8 cellular contexts compared by ENCODE assay signal in the genomic region with DNA sequence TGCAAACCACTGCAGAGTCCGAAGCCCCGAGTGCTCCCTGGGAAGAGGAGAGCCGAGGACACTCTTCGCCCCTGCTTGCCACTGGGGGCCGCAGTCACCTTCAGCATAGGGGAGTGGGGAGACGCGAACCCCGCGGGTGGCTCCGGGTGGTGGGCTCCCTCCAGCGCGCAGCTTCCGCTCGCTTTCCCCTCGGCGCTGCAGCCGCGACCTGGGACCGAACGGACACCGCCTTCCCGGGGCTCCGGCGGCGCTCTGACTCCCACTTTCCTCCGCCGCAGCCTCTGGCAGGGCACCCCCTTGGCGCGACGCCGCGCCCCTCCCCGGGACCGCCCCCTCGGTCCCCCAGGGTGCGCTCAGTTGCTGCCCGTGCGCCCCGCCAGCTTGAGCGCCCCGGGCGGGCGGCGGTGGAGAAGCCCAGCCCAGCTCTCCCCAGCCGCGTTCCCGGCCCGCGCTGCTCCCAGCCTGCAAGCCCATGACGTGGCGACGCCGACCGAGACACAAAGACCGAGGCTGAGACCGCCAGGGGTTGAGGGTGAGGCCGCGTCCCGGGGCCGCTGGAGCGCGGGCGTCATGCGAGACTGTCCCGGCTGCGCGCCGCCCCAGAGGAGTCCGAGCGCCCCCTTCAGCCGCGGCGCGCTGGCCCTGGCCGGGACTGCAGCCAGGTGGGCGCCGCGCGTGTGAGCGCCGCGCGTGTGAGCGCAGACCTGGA. TPM values are rescaled to one million over a fixed set of nuclear protein-coding genes. Genes with fewer than 3 reads are reported as not detected.
A peak's percentile ranks its signal among the peaks of the same experiment; 100 is the strongest.
DNase-seq lines count a peak whose midpoint lies in the region; ATAC-seq and TF ChIP-seq lines count a peak whose summit lies in the region.

A gene with protein sequence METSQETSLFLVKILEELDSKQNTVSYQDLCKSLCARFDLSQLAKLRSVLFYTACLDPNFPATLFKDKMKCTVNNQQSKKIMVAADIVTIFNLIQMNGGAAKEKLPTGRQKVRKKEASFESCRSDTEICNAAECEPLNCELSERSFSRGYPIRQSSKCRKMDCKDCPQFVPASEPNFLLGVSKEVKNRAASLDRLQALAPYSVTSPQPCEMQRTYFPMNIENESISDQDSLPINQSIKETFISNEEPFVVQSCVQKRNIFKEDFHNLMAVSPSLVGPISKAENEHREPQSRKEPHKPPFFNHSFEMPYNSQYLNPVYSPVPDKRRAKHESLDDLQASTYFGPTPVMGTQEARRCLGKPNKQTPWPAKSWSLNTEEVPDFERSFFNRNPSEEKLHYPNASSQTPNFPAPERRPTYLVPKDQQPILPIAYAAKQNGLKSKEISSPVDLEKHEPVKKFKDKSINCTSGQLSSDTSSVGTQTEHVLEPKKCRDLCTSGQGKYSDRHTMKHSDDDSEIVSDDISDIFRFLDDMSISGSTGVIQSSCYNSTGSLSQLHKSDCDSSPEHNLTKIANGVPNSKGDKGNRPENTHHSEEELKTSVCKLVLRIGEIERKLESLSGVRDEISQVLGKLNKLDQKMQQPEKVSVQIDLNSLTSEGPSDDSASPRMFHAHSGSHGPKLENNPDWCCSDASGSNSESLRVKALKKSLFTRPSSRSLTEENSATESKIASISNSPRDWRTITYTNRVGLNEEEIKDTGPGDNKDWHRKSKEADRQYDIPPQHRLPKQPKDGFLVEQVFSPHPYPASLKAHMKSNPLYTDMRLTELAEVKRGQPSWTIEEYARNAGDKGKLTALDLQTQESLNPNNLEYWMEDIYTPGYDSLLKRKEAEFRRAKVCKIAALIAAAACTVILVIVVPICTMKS (plus strand): TSS at position 701 of the 709 bp plus-strand sequence. CDS start 23,812 bp downstream, outside the sequence.

- peaks cover 14% of the 10 kb centered on the region for H3K4me1 ChIP-seq in mucosa of descending colon (ENCODE audit: low read depth)

- intact Hi-C loops in mucosa of descending colon (cut with DNase I, micrococcal nuclease): no loop called here

- H3K27me3 Mint-ChIP-seq in endothelial cell (ENCODE audit: unreplicated experiment): peaks cover 11% of the 10 kb centered on the region

- H3K9me3 Mint-ChIP-seq in endothelial cell (ENCODE audit: unreplicated experiment): no peaks in the 10 kb centered on the region

- no peaks in the 10 kb centered on the region for H3K36me3 ChIP-seq in mucosa of descending colon (ENCODE audit: low read depth)

- DNase-seq in NCI-H1105 treated with DMSO at 0.1 percent for 48 hours (lab: John Stamatoyannopoulos, UW): peak; percentile 9
- no peak for DNase-seq in NCI-H1105 (lab: John Stamatoyannopoulos, UW)
- DNase-seq in NCI-H69 (lab: John Stamatoyannopoulos, UW): peak; percentile 37
- DNase-seq in endothelial cell (ENCODE audit: low spot score): peak; percentile 71
- peak in 2 of 3 donors; percentile 6 to 35 for DNase-seq in mucosa of descending colon
- DNase-seq in NOMO-1 treated with DMSO at 0.1 percent for 48 hours (lab: John Stamatoyannopoulos, UW; ENCODE audit: unreplicated experiment): no peak
- DNase-seq in cerebellar nuclear complex (lab: John Stamatoyannopoulos, UW): no peak
- DNase-seq in NCI-H446 treated with DMSO at 0.1 percent for 48 hours (lab: John Stamatoyannopoulos, UW): no peak

- H3K9me3 ChIP-seq in mucosa of descending colon: no peaks in the 10 kb centered on the region

- H3K4me1 Mint-ChIP-seq in endothelial cell (ENCODE audit: unreplicated experiment): peaks cover 29% of the 10 kb centered on the region

- peak within 1 kb of the TSS; percentile 92 for H3K4me3 Mint-ChIP-seq in endothelial cell (ENCODE audit: unreplicated experiment)

- no peaks in the 10 kb centered on the region for H3K36me3 Mint-ChIP-seq in endothelial cell (ENCODE audit: low read depth, unreplicated experiment)

- ATAC-seq in mucosa of descending colon: peak; percentile 57

- H3K27ac Mint-ChIP-seq in endothelial cell (ENCODE audit: unreplicated experiment): peak within 1 kb of the TSS; percentile 62

- H3K4me3 ChIP-seq in mucosa of descending colon: no peak within 1 kb of the TSS

- TF ChIP-seq CTCF in endothelial cell (IDR thresholded peaks at IDR 0.05; ENCODE audit: unreplicated experiment): no peak
- TF ChIP-seq CTCF in mucosa of descending colon (IDR thresholded peaks at IDR 0.05): no peak

RNA-seq across cellular contexts. Expression of the gene that starts here (rescaled TPM):
- total RNA-seq in endothelial cell (ENCODE audit: unreplicated experiment) (5.3 TPM), mucosa of descending colon (under 1 TPM; 0.24 to 0.26 (median 0.25) TPM)

Comparison
In these comparisons a context has a peak if more than half of its experiments do, and no peak if none do; other contexts are left out.
1. DNase-seq: peak in NCI-H1105 treated with DMSO at 0.1 percent for 48 hours (single experiment), NCI-H69 (single experiment) and endothelial cell (single experiment); none in NCI-H1105 (single experiment), NOMO-1 treated with DMSO at 0.1 percent for 48 hours (single experiment), cerebellar nuclear complex (0 of 2) and NCI-H446 treated with DMSO at 0.1 percent for 48 hours (single experiment).
2. Peak in DNase-seq and ATAC-seq in mucosa of descending colon; RNA of the gene not detected or under 1 TPM.